In the genomic region with DNA sequence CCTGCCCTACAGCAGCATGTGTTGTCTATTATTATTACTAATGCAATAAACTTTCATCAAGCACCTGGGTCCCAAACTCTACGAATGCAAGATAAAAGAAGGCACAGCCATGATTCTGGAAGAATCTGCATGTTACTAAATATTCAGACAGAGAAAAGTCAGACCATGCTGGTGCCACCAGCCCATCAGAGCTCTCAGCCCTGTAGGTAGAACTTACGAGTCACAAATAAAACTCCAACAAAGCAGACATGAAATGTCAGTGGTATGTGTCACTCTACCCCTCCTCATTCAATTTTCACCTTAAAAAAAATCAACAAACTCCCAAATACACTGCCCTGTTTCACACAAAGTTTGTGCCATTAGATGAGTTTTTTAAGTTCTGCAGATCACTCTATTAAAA, we compare ENCODE assay signal across 20 cellular contexts.
"Had no signal": no experiment of that assay in that cellular context is flagged by ENCODE, and none has a peak within 500 bp of the region (broad histone marks: within the 10 kb centered on the region; RNA-seq: fewer than 3 reads in every experiment).

No MANE protein-coding gene starts in this region.

- DNase-seq: IMR-90, Karpas-422, KG1, MG63, NCI-H1092, NCI-H1105 treated with DMSO at 0.1 percent for 48 hours, NCI-H1417 treated with DMSO at 0.1 percent for 48 hours, NCI-H146, NCI-H1694 treated with DMSO at 0.1 percent for 48 hours, NCI-H1930, NCI-H2081, NCI-H2107, NCI-H2227 treated with DMSO at 0.1 percent for 48 hours, NCI-H524, NCI-H69, NCI-H774, Right ventricle myocardium superior, RPMI8226, SIG-M5 had no signal

- ATAC-seq: HepG2 had no signal
